10 cellular contexts compared by ENCODE assay signal in the genomic region with DNA sequence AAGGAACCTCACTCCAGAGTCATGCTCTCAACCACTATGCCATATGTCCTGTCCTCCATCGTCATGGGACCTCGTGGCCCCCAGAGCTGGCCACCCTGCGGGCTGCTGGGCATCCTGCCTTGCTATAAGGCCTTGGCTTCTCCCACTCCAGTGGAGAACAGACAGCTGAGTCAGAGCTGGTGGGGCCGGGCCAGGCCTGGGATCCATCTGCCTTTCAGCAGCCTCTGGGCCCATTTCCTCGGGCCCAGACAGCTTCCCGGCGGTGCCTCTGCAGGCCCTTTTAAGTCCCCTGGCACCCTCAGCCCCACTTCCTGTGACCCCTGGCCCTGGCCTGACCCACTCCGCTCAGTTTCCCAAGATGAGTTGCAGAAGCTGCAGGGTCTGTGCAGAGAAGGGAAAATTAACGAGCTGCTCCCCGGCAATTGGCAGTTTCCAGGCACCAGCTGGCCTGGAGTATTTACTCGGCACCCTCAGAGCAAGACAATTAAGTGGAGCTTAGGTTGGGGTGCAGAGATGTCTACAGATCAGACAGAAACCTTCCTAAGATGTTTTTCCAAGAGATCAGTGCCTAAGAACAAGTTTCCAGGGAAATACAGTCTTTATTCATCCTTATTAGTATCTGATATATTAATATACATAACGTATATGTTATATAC.
DNase-seq lines count a peak whose midpoint lies in the region; ATAC-seq and TF ChIP-seq lines count a peak whose summit lies in the region.
"Had no signal": no experiment of that assay in that cellular context is flagged by ENCODE, and none has a peak within 500 bp of the region (broad histone marks: within the 10 kb centered on the region; RNA-seq: fewer than 3 reads in every experiment).

No MANE protein-coding gene starts in this region.

- no peak for ATAC-seq in HG02610 (IDR thresholded peaks at IDR 0.05; ENCODE audit: unreplicated experiment)
- ATAC-seq in GM21528 (IDR thresholded peaks at IDR 0.05; ENCODE audit: low FRiP score, unreplicated experiment) = no peak
- ATAC-seq in HG02938 (IDR thresholded peaks at IDR 0.05; ENCODE audit: unreplicated experiment) = no peak

- H3K27me3 Mint-ChIP-seq in brain = peaks cover 5% of the 10 kb centered on the region

- TF ChIP-seq CTCF in brain (conservative IDR thresholded peaks at IDR 0.05) = no peak

- H3K79me2 ChIP-seq in Karpas-422 (ENCODE audit: low read length) = no peaks in the 10 kb centered on the region

- H3K4me1 Mint-ChIP-seq in brain = peaks cover 78% of the 10 kb centered on the region

- H3K36me3 Mint-ChIP-seq in brain = peaks cover 4% of the 10 kb centered on the region

- no peaks in the 10 kb centered on the region for H3K9me3 ChIP-seq in Karpas-422 (ENCODE audit: low read length)

- peak overlapping the region; percentile 74 to 94 (median 85) for H3K27ac Mint-ChIP-seq in brain

- H2AFZ ChIP-seq in Karpas-422 (ENCODE audit: low read length) = no peak overlapping the region

- peaks cover 77% of the 10 kb centered on the region for H3K4me1 ChIP-seq in Karpas-422 (ENCODE audit: low read length)

- no peaks in the 10 kb centered on the region for H4K20me1 ChIP-seq in Karpas-422 (ENCODE audit: insufficient read depth, low read depth, low read length)

- peak overlapping the region in 2 of 5 experiments; percentile 20 to 70 for H3K4me3 Mint-ChIP-seq in brain

- H3K9me2 ChIP-seq in Karpas-422 (replicated peaks; ENCODE audit: insufficient read depth, low read length) = no peaks in the 10 kb centered on the region

- peak overlapping the region; percentile 71 for H3K4me2 ChIP-seq in Karpas-422 (ENCODE audit: low read depth, low read length, poor library complexity, severe bottlenecking)

- H3K27ac ChIP-seq in Karpas-422 (ENCODE audit: low read length) (peak overlapping the region; percentile 96), substantia nigra (ENCODE audit: low read depth, low read length, poor library complexity, severe bottlenecking) (peak overlapping the region; percentile 97)

- peaks cover 0 to 3% (median 0%) of the 10 kb centered on the region in 5 experiments for H3K9me3 Mint-ChIP-seq in brain

- no peak overlapping the region for H3K4me3 ChIP-seq in Karpas-422 (ENCODE audit: low read length)

- no peaks in the 10 kb centered on the region for H3K27me3 ChIP-seq in Karpas-422 (ENCODE audit: low read length)

- no peaks in the 10 kb centered on the region for H3K36me3 ChIP-seq in Karpas-422 (ENCODE audit: insufficient read depth, low read length)

- no peak for DNase-seq in Karpas-422
- peak; percentile 80 for DNase-seq in iris pigment epithelial cell (ENCODE audit: low read depth)
- peak in 43 of 49 donors; percentile 21 to 88 (median 57) for DNase-seq in substantia nigra (lab: John Stamatoyannopoulos, UW)
- DNase-seq in activated gamma-delta T cell (lab: John Stamatoyannopoulos, UW) = no peak
- DNase-seq: OCI-M1; stimulated activated CD4-positive, alpha-beta T cell treated with anti-CD3 and anti-CD28 coated beads, Interleukin-4, amount 100 ng/mL, for 24 hours had no signal

- peak overlapping the region; percentile 68 for H3K9ac ChIP-seq in Karpas-422 (ENCODE audit: low read length)

Comparison
In these comparisons a context has a peak if more than half of its experiments do, and no peak if none do; other contexts are left out.
1. DNase-seq: peak in iris pigment epithelial cell (single experiment) and substantia nigra (43 of 49); none in Karpas-422 (single experiment) and activated gamma-delta T cell (single experiment).